In the genomic region with DNA sequence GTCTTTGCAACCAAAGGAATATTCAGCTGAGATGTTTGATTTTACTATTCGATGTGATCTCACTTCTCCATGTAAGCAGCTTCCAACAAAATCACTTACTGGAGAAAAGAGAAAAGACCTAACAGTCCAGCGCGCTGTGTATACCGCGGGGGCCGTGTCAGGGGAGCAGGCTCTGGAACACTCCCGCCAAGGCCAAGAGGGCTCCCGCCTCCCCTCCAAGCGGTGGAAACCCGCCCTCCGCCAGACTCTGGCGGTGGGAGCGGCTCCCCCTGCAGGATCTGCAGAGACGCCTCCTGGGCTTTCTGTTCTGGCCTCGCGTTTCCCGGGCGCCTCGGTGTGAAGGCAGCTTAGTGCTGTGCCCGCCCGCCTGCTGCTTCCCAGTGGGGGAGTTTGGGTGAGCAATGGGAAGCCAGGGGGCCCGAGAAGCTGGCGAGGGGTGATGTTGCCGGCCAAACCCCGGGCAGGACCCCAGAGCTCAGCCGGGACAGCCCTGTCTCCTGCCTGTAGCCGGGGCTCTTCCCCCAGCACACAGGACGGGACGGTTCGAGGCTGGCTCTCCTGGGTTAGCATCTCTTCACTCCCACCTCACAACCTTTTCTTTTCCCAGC, we compare ENCODE assay signal across 8 cellular contexts. TPM values are rescaled to one million over a fixed set of nuclear protein-coding genes. Genes with fewer than 3 reads are reported as not detected.
DNase-seq lines count a peak whose midpoint lies in the region; ATAC-seq, FAIRE-seq and TF ChIP-seq lines count a peak whose summit lies in the region.

No MANE protein-coding gene starts in this region.

- DNase-seq in MV-4-11 (lab: John Stamatoyannopoulos, UW) (peak; percentile 60), T-helper 17 cell (peak; percentile 45 to 48 (median 46)), adrenal gland (peak; percentile 77 to 88 (median 84)), left ventricle myocardium superior (peak; percentile 88), putamen (ENCODE audit: low spot score) (peak; percentile 71), urothelium cell line (ENCODE audit: low spot score) (peak; percentile 94)

- peaks cover 16 to 18% of the 10 kb centered on the region in 2 donors for H3K4me1 ChIP-seq in adrenal gland (replicated peaks in 1 of 2)

- peak overlapping the region in 1 of 5 donors; percentile 10 for H3K27ac ChIP-seq in adrenal gland

- H3K9me3 ChIP-seq in T-helper 17 cell (ENCODE audit: control insufficient read depth, low read length, poor library complexity, severe bottlenecking): no peaks in the 10 kb centered on the region
- no peaks in the 10 kb centered on the region for H3K9me3 ChIP-seq in adrenal gland (replicated peaks in 1 of 3)

- peak overlapping the region; percentile 39 for H3K4me3 Mint-ChIP-seq in T-helper 17 cell

- peaks cover 68% of the 10 kb centered on the region for H3K27me3 Mint-ChIP-seq in T-helper 17 cell

- H3K36me3 ChIP-seq in adrenal gland (replicated peaks in 1 of 2): no peaks in the 10 kb centered on the region

- peaks cover 22% of the 10 kb centered on the region for H3K4me1 Mint-ChIP-seq in T-helper 17 cell

- peak overlapping the region in 2 of 4 donors; percentile 22 to 37 for H3K4me3 ChIP-seq in adrenal gland

- no peak overlapping the region for H3K27ac Mint-ChIP-seq in T-helper 17 cell

- FAIRE-seq in urothelium cell line (lab: Jason Lieb, UNC): no peak

- TF ChIP-seq POLR2A in adrenal gland (IDR thresholded peaks at IDR 0.05): no peak

- peak; percentile 54 to 72 (median 64) for TF ChIP-seq CTCF in adrenal gland (IDR thresholded peaks at IDR 0.05)

- WGBS in adrenal gland, 4 donors: 2 to 3% (median 2%) methylated on average over 12 to 30 of the region's 30 CpGs

- intact Hi-C loops in adrenal gland (cut with DNase I) (no loop called here), left ventricle myocardium superior (cut with micrococcal nuclease) (no loop called here)

- no peaks in the 10 kb centered on the region for H3K27me3 ChIP-seq in adrenal gland

- peak; percentile 59 for ATAC-seq in GM18502 (IDR thresholded peaks at IDR 0.05; ENCODE audit: poor library complexity, unreplicated experiment)
- ATAC-seq in T-helper 17 cell: peak; percentile 78
- ATAC-seq in left ventricle myocardium superior: peak; percentile 88
- no peak for ATAC-seq in HG03097 (IDR thresholded peaks at IDR 0.05; ENCODE audit: low FRiP score, unreplicated experiment)

- peaks cover 2% of the 10 kb centered on the region for H3K36me3 Mint-ChIP-seq in T-helper 17 cell (ENCODE audit: low read depth)

RNA-seq across cellular contexts. Expression of a gene that starts 36.3 kb away (rescaled TPM):
- total RNA-seq in T-helper 17 cell (1 to 10 TPM; 4.4 to 7.5 TPM), adrenal gland (10 to 100 TPM in 5 of 8 donors, 1 to 10 TPM in 3; 7.9 to 20.6 (median 14.2) TPM), left ventricle myocardium superior (6.0 TPM)
- polyA plus RNA-seq in adrenal gland: 10 to 100 TPM in 1 of 3 donors, 1 to 10 TPM in 2; 5.0 to 11.0 (median 6.7) TPM

RNA-seq across cellular contexts. Expression of a gene that starts 57.8 kb away (rescaled TPM):
- total RNA-seq in T-helper 17 cell (10 to 100 TPM; 20.9 to 28.5 TPM), adrenal gland (10 to 100 TPM; 28.4 to 42.8 (median 38.2) TPM), left ventricle myocardium superior (17.5 TPM)
- polyA plus RNA-seq in adrenal gland: 10 to 100 TPM; 33.1 to 41.7 (median 37.7) TPM
